8 cellular contexts compared by ENCODE assay signal in genomic region chr20:16476032-16476431, GRCh38.
A peak's percentile ranks its signal among the peaks of the same experiment; 100 is the strongest.
DNase-seq lines count a peak whose midpoint lies in the region; ATAC-seq and TF ChIP-seq lines count a peak whose summit lies in the region.

No MANE protein-coding gene starts in this region.

- peak; percentile 43 for ATAC-seq in GM19467 (IDR thresholded peaks at IDR 0.05; ENCODE audit: unreplicated experiment)
- ATAC-seq in activated T-cell treated with anti-CD3 and anti-CD28 coated beads, Interleukin-2, amount 50 U/mL, for 72 hours (replicated peaks in 1 of 2) = no peak

- TF ChIP-seq CTCF in osteocyte (IDR thresholded peaks at IDR 0.05) = peak; percentile 75

- H3K27ac Mint-ChIP-seq in osteocyte (ENCODE audit: unreplicated experiment) = peak overlapping the region; percentile 77
- H3K27ac Mint-ChIP-seq in activated T-cell treated with anti-CD3 and anti-CD28 coated beads, Interleukin-2, amount 50 U/mL, for 72 hours = no peak overlapping the region

- DNase-seq in COLO829 (ENCODE audit: low spot score) = peak; percentile 42
- peak; percentile 62 for DNase-seq in M059J (ENCODE audit: low read depth)
- DNase-seq in SHP77 treated with DMSO at 0.1 percent for 48 hours (lab: John Stamatoyannopoulos, UW) = peak; percentile 50
- DNase-seq in fibroblast of peridontal ligament (ENCODE audit: extremely low read depth) = peak; percentile 81
- DNase-seq in osteocyte (ENCODE audit: extremely low spot score, unreplicated experiment) = no peak
- no peak for DNase-seq in activated T-cell treated with anti-CD3 and anti-CD28 coated beads, Interleukin-2, amount 50 U/mL, for 72 hours
- no peak for DNase-seq in activated CD4-positive, alpha-beta T cell treated with anti-CD3 and anti-CD28 coated beads for 48 hours

- H3K4me3 Mint-ChIP-seq in osteocyte (ENCODE audit: unreplicated experiment) = no peak overlapping the region
- no peak overlapping the region for H3K4me3 Mint-ChIP-seq in activated T-cell treated with anti-CD3 and anti-CD28 coated beads, Interleukin-2, amount 50 U/mL, for 72 hours

- no peaks in the 10 kb centered on the region for H3K36me3 Mint-ChIP-seq in osteocyte (ENCODE audit: unreplicated experiment)
- no peaks in the 10 kb centered on the region for H3K36me3 Mint-ChIP-seq in activated T-cell treated with anti-CD3 and anti-CD28 coated beads, Interleukin-2, amount 50 U/mL, for 72 hours (ENCODE audit: insufficient read depth in 2 of 2)

- no peaks in the 10 kb centered on the region for H3K9me3 Mint-ChIP-seq in osteocyte (ENCODE audit: unreplicated experiment)
- H3K9me3 Mint-ChIP-seq in activated T-cell treated with anti-CD3 and anti-CD28 coated beads, Interleukin-2, amount 50 U/mL, for 72 hours = no peaks in the 10 kb centered on the region

- peaks cover 21% of the 10 kb centered on the region for H3K4me1 Mint-ChIP-seq in osteocyte (ENCODE audit: unreplicated experiment)
- no peaks in the 10 kb centered on the region for H3K4me1 Mint-ChIP-seq in activated T-cell treated with anti-CD3 and anti-CD28 coated beads, Interleukin-2, amount 50 U/mL, for 72 hours (ENCODE audit: low read depth)

- H3K27me3 Mint-ChIP-seq in osteocyte (ENCODE audit: unreplicated experiment) = no peaks in the 10 kb centered on the region
- no peaks in the 10 kb centered on the region for H3K27me3 Mint-ChIP-seq in activated T-cell treated with anti-CD3 and anti-CD28 coated beads, Interleukin-2, amount 50 U/mL, for 72 hours (ENCODE audit: low read depth)

Comparison
In these comparisons a context has a peak if more than half of its experiments do, and no peak if none do; other contexts are left out.
1. DNase-seq: peak in COLO829 (single experiment), M059J (single experiment), SHP77 treated with DMSO at 0.1 percent for 48 hours (single experiment) and fibroblast of peridontal ligament (single experiment); none in osteocyte (single experiment), activated T-cell treated with anti-CD3 and anti-CD28 coated beads, Interleukin-2, amount 50 U/mL, for 72 hours (0 of 2) and activated CD4-positive, alpha-beta T cell treated with anti-CD3 and anti-CD28 coated beads for 48 hours (single experiment).